8 cellular contexts compared by ENCODE assay signal in the genomic region with DNA sequence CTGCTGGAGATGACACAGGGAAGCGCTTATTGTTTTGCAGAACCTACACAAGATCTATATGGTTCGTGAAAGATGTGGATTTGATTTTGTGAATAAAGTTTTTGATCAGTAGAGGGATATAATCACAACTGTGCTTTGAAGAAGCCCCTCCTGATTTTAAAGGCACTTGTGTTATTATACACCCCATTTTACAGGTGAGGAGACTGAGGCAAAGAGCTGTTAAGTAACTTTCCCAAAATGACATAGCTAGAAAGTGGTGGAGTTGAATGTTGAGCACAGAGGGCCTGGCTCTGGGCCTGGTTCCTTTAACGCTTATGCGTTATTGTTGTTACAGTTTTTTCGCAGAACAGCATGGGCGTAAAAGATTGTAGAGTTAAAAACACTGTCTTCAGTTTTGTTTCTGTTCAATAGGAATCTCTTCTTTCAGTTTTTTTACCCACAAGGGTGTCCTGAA. TPM values are rescaled to one million over a fixed set of nuclear protein-coding genes. Genes with fewer than 3 reads are reported as not detected.
A peak's percentile ranks its signal among the peaks of the same experiment; 100 is the strongest.
DNase-seq lines count a peak whose midpoint lies in the region; ATAC-seq, FAIRE-seq and TF ChIP-seq lines count a peak whose summit lies in the region.

No MANE protein-coding gene starts in this region.

- DNase-seq in GM12892 (ENCODE audit: insufficient read length) (no peak), T-helper 17 cell (no peak), foreskin fibroblast (peak in 1 of 2 donors; percentile 13), skeletal muscle cell (ENCODE audit: low read depth) (no peak), NCI-H1105 (lab: John Stamatoyannopoulos, UW) (no peak), RPMI8226 (no peak), DMS79 treated with DMSO at 0.1 percent for 48 hours (lab: John Stamatoyannopoulos, UW) (no peak)

- FAIRE-seq in GM12892 (lab: Jason Lieb, UNC) = peak; percentile 88

- no peaks in the 10 kb centered on the region for H3K9me3 ChIP-seq in T-helper 17 cell (ENCODE audit: control insufficient read depth, low read length, poor library complexity, severe bottlenecking)

- H3K36me3 Mint-ChIP-seq in T-helper 17 cell (ENCODE audit: low read depth) = peaks cover 1% of the 10 kb centered on the region

- H3K4me3 ChIP-seq in foreskin fibroblast (ENCODE audit: low read depth in 1 of 2, low read length in 2 of 2) (peak overlapping the region; percentile 65 to 76), skeletal muscle cell (ENCODE audit: low read depth, low read length) (peak overlapping the region; percentile 75)

- no peak for ATAC-seq in T-helper 17 cell
- no peak for ATAC-seq in GM21515 (IDR thresholded peaks at IDR 0.05; ENCODE audit: unreplicated experiment)

- no peak for TF ChIP-seq POLR2A in GM12892 (IDR thresholded peaks at IDR 0.05; ENCODE audit: low read depth, low read length)

- peak overlapping the region; percentile 95 for H3K27ac Mint-ChIP-seq in T-helper 17 cell

- no peaks in the 10 kb centered on the region for H3K27me3 Mint-ChIP-seq in T-helper 17 cell

- H3K4me1 Mint-ChIP-seq in T-helper 17 cell = peaks cover 18% of the 10 kb centered on the region

- H3K4me3 Mint-ChIP-seq in T-helper 17 cell = peak overlapping the region; percentile 94

- TF ChIP-seq CTCF in foreskin fibroblast (IDR thresholded peaks at IDR 0.05; ENCODE audit: low read depth, low read length) = no peak

RNA-seq across cellular contexts. Expression of gene TDRD3, which starts 1.4 kb away (rescaled TPM):
- 16.7 TPM for polyA plus RNA-seq in GM12892 (2012; ENCODE audit: missing spikeins)
- 10 to 100 TPM; 25.4 to 27.4 TPM for total RNA-seq in T-helper 17 cell
